In the genomic region with DNA sequence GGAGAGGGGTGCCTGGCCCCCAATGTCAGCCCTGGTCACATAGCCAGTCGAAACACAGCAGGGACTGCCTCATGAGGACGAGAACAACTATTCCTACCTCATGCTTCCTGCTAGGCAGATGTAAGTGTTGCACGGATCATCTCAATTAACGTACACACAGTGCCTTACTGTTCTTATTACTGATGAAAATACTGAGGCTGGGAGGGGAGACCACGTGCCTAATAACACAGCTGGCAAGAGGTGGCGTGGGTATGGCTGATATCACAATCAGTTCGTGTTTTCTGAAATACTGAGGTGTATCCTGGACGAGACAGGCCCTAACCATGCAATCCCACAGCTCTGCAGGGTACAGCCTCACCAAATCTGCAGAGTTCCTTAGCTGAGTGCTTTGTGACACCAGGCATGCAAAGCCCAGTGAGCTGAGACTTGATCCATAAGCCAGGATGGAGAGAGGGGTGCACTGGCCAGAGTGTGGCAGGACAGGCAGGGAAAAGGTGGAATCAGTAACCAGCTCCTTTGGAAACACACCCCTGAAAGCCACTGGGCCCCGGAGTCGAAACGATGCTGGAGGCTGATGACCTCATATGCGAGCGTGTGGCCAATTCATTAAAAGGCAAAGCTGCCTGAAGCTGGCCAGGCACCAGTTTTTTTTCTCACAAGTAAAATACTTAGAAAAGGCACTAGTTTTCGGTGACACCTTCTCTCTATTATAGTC, we compare ENCODE assay signal across 8 cellular contexts.
DNase-seq lines count a peak whose midpoint lies in the region; ATAC-seq, FAIRE-seq and TF ChIP-seq lines count a peak whose summit lies in the region.

No MANE protein-coding gene starts in this region.

- no peak for FAIRE-seq in GM19239 (lab: Jason Lieb, UNC)

- H3K4me3 ChIP-seq in HUES48 (ENCODE audit: low read depth, low read length) (no peak overlapping the region), mammary epithelial cell (replicated peaks in 1 of 3; ENCODE audit: insufficient read depth in 1 of 3, low read depth in 2 of 3, low read length in 3 of 3) (no peak overlapping the region)

- WGBS in mammary epithelial cell (ENCODE audit: low coverage, missing lambda C conversion rate): 35% methylated on average over 13 of the region's 14 CpGs

- no peaks in the 10 kb centered on the region for H3K9me3 Mint-ChIP-seq in activated CD8-positive, alpha-beta T cell treated with anti-CD3 and anti-CD28 coated beads, Interleukin-2, amount 10 ng/mL, durations not matched to agents 7 days and 5 days (ENCODE audit: insufficient read depth)

- POLR2A ChIA-PET in activated CD8-positive, alpha-beta T cell treated with anti-CD3 and anti-CD28 coated beads, Interleukin-2, amount 10 ng/mL, durations not matched to agents 7 days and 5 days (lab: Charles Lee): no interaction called here

- no peak overlapping the region for H3K27ac Mint-ChIP-seq in activated CD8-positive, alpha-beta T cell treated with anti-CD3 and anti-CD28 coated beads, Interleukin-2, amount 10 ng/mL, durations not matched to agents 7 days and 5 days

- peak overlapping the region; percentile 86 for H3K27ac ChIP-seq in HUES48 (ENCODE audit: low read depth, low read length)
- H3K27ac ChIP-seq in mammary epithelial cell (ENCODE audit: insufficient read depth, low read depth, low read length): peak overlapping the region; percentile 59

- no peaks in the 10 kb centered on the region for H3K27me3 ChIP-seq in HUES48 (ENCODE audit: control insufficient read depth, insufficient read depth, low read length)
- H3K27me3 ChIP-seq in mammary epithelial cell (ENCODE audit: insufficient read depth, low read length): no peaks in the 10 kb centered on the region

- no peaks in the 10 kb centered on the region for H3K27me3 Mint-ChIP-seq in activated CD8-positive, alpha-beta T cell treated with anti-CD3 and anti-CD28 coated beads, Interleukin-2, amount 10 ng/mL, durations not matched to agents 7 days and 5 days (ENCODE audit: low read depth)

- no peak for ATAC-seq in HG02884 (IDR thresholded peaks at IDR 0.05; ENCODE audit: unreplicated experiment)
- ATAC-seq in activated CD8-positive, alpha-beta T cell treated with anti-CD3 and anti-CD28 coated beads, Interleukin-2, amount 10 ng/mL, durations not matched to agents 7 days and 5 days: no peak

- H3K9me3 ChIP-seq in HUES48 (ENCODE audit: control insufficient read depth, insufficient read depth, low read length) (no peaks in the 10 kb centered on the region), mammary epithelial cell (replicated peaks; ENCODE audit: insufficient read depth, low read length) (no peaks in the 10 kb centered on the region)

- BruUV-seq in mammary epithelial cell (replicated peaks; lab: Mats Ljungman, UMichigan): no TSS peak

- peak overlapping the region; percentile 57 for H3K9ac ChIP-seq in HUES48 (ENCODE audit: low read depth, low read length)
- peak overlapping the region; percentile 24 for H3K9ac ChIP-seq in mammary epithelial cell (ENCODE audit: insufficient read depth, low read length)

- in situ Hi-C loops in mammary epithelial cell (cut with MboI; ENCODE audit: low sequenced_read_pairs in 2 of 2): loop anchor here in 1 of 2 donors (5.0 kb wide), 1 partner anchor 128 kb away; no protein-coding TSS in a partner anchor

- intact Hi-C loops in mammary epithelial cell (cut with micrococcal nuclease): loop anchor here (1.0 to 2.0 kb wide), 3 partner anchors 24 to 70 kb away; no protein-coding TSS in a partner anchor

- dilution Hi-C loops in mammary epithelial cell (cut with HindIII; ENCODE audit: low sequenced_read_pairs): no loop called here

- CTCF ChIA-PET in mammary epithelial cell (lab: Charles Lee; ENCODE audit: low non-redundant PET): no interaction called here
- CTCF ChIA-PET in activated CD8-positive, alpha-beta T cell treated with anti-CD3 and anti-CD28 coated beads, Interleukin-2, amount 10 ng/mL, durations not matched to agents 7 days and 5 days (lab: Charles Lee): interaction anchor here (1.3 to 1.4 kb wide), 2 partner anchors 18 to 24 kb away, joined by 3 to 4 read pairs; no protein-coding TSS in a partner anchor

- H4K20me1 ChIP-seq in mammary epithelial cell (ENCODE audit: insufficient read depth, low read length): no peaks in the 10 kb centered on the region

- no peak overlapping the region for H2AFZ ChIP-seq in mammary epithelial cell (ENCODE audit: low read depth, low read length)

- H3K4me1 ChIP-seq in HUES48 (ENCODE audit: control insufficient read depth, insufficient read depth, low read length): peaks cover 28% of the 10 kb centered on the region
- peaks cover 36% of the 10 kb centered on the region for H3K4me1 ChIP-seq in mammary epithelial cell (ENCODE audit: insufficient read depth, low read length)

- no peak overlapping the region for H3K4me3 Mint-ChIP-seq in activated CD8-positive, alpha-beta T cell treated with anti-CD3 and anti-CD28 coated beads, Interleukin-2, amount 10 ng/mL, durations not matched to agents 7 days and 5 days

- peaks cover 11% of the 10 kb centered on the region; the same call in 1 of the 2 replicates for H3K36me3 ChIP-seq in HUES48 (ENCODE audit: control insufficient read depth, insufficient read depth, low read length)
- H3K36me3 ChIP-seq in mammary epithelial cell (ENCODE audit: insufficient read depth, low read length): no peaks in the 10 kb centered on the region

- peaks cover 3% of the 10 kb centered on the region for H3K4me1 Mint-ChIP-seq in activated CD8-positive, alpha-beta T cell treated with anti-CD3 and anti-CD28 coated beads, Interleukin-2, amount 10 ng/mL, durations not matched to agents 7 days and 5 days (ENCODE audit: low read depth)

- H3K79me2 ChIP-seq in mammary epithelial cell (ENCODE audit: insufficient read depth, low read length): no peaks in the 10 kb centered on the region

- peak; percentile 67 for DNase-seq in mammary epithelial cell
- DNase-seq in iPS-NIHi11 (ENCODE audit: low spot score): peak; percentile 52
- peak; percentile 63 for DNase-seq in superior temporal gyrus (ENCODE audit: extremely low spot score)
- no peak for DNase-seq in GM19239 (ENCODE audit: insufficient read length, low spot score)
- no peak for DNase-seq in activated CD4-positive, alpha-beta T cell treated with anti-CD3 and anti-CD28 coated beads, Interleukin-2, amount 50 U/mL, for 4 hours
- no peak for DNase-seq in activated CD8-positive, alpha-beta T cell treated with anti-CD3 and anti-CD28 coated beads, Interleukin-2, amount 10 ng/mL, durations not matched to agents 7 days and 5 days

- TF ChIP-seq CTCF in mammary epithelial cell (conservative IDR thresholded peaks at IDR 0.05 in 1 of 2, IDR thresholded peaks at IDR 0.05 in 1 of 2; ENCODE audit: extremely low read depth in 1 of 2, insufficient read depth in 1 of 2, low read depth in 1 of 2, low read length in 2 of 2): no peak

- H3K4me2 ChIP-seq in mammary epithelial cell (ENCODE audit: insufficient read depth, low read depth, low read length): peak overlapping the region; percentile 80

- peaks cover 38% of the 10 kb centered on the region for H3K36me3 Mint-ChIP-seq in activated CD8-positive, alpha-beta T cell treated with anti-CD3 and anti-CD28 coated beads, Interleukin-2, amount 10 ng/mL, durations not matched to agents 7 days and 5 days (ENCODE audit: low read depth)

Comparison
In these comparisons a context has a peak if more than half of its experiments do, and no peak if none do; other contexts are left out.
1. DNase-seq: peak in mammary epithelial cell (single experiment), iPS-NIHi11 (single experiment) and superior temporal gyrus (single experiment); none in GM19239 (single experiment), activated CD4-positive, alpha-beta T cell treated with anti-CD3 and anti-CD28 coated beads, Interleukin-2, amount 50 U/mL, for 4 hours (0 of 2) and activated CD8-positive, alpha-beta T cell treated with anti-CD3 and anti-CD28 coated beads, Interleukin-2, amount 10 ng/mL, durations not matched to agents 7 days and 5 days (single experiment).